28 cellular contexts compared by ENCODE assay signal in the genomic region with DNA sequence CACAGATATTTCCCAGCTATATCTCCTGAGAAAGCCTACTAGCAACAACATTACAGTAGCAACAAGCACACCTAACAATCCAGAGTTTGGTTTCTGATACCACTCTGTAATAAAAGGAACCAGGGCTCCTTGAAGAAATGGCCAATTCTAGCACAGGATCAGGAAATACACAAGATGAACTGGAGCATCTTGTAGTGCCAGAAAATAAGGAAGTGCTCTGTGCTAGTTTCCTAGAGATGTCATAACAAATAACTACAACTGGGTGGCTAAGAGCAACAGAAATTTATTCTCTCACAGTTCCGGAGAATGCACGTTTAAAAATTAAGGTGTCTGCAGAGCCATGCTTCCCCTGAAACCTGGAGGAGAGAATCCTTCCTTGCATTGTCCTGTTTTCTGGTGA.
"Had no signal": no experiment of that assay in that cellular context is flagged by ENCODE, and none has a peak within 500 bp of the region (broad histone marks: within the 10 kb centered on the region; RNA-seq: fewer than 3 reads in every experiment).

No MANE protein-coding gene starts in this region.

- FAIRE-seq: endometrium, frontal cortex had no signal

- H3K27ac Mint-ChIP-seq: activated B cell treated with CpG ODN at 0.5 μM for 24 hours; activated CD8-positive, alpha-beta memory T cell treated with anti-CD3 and anti-CD28 coated beads, Interleukin-2, amount 10 ng/mL, durations not matched to agents 7 days and 5 days; activated CD8-positive, alpha-beta T cell treated with anti-CD3 and anti-CD28 coated beads for 36 hours; activated naive CD4-positive, alpha-beta T cell treated with anti-CD3 and anti-CD28 coated beads for 36 hours; activated naive CD4-positive, alpha-beta T cell treated with anti-CD3 and anti-CD28 coated beads, Interleukin-2, amount 50 U/mL, for 24 hours; activated naive CD8-positive, alpha-beta T cell treated with anti-CD3 and anti-CD28 coated beads for 36 hours; activated naive CD8-positive, alpha-beta T cell treated with anti-CD3 and anti-CD28 coated beads, Interleukin-2, amount 50 U/mL, for 24 hours; activated T-helper 1 cell treated with anti-CD3 and anti-CD28 coated beads, Interleukin-12 subunit alpha, Interleukin-12 subunit beta, Interleukin-2, Interleukin-4 antibody, amounts not matched to agents 30 ng/mL and 10 ng/mL and 1 ng/mL, durations not matched to agents 14 hours and 24 hours and 36 hours; activated T-helper 2 cell treated with anti-CD3 and anti-CD28 coated beads, Interferon-gamma antibody, Interleukin-2, Interleukin-4, amounts not matched to agents 10 μg/mL and 5 μg/mL and 100 μg/mL, durations not matched to agents 14 hours and 24 hours and 36 hours; T-helper 2 cell treated with Interferon-gamma antibody and Interleukin-4, amounts not matched to agents 5 μg/mL and 100 μg/mL, for 36 hours had no signal

- DNase-seq: activated B cell treated with CpG ODN at 0.5 μM for 24 hours; activated CD4-positive, alpha-beta T cell treated with anti-CD3 and anti-CD28 coated beads for 48 hours; activated CD4-positive, alpha-beta T cell treated with anti-CD3 and anti-CD28 coated beads, Interleukin-2, amount 50 U/mL, for 1 hour; activated CD4-positive, alpha-beta T cell treated with anti-CD3 and anti-CD28 coated beads, Interleukin-2, amount 50 U/mL, for 48 hours; activated CD8-positive, alpha-beta memory T cell treated with anti-CD3 and anti-CD28 coated beads, Interleukin-2, amount 10 ng/mL, durations not matched to agents 7 days and 5 days; activated CD8-positive, alpha-beta memory T cell treated with anti-CD3 and anti-CD28 coated beads, Interleukin-2, amount 50 U/mL, for 4 hours; activated CD8-positive, alpha-beta T cell treated with anti-CD3 and anti-CD28 coated beads for 36 hours; activated effector memory CD4-positive, alpha-beta T cell treated with anti-CD3 and anti-CD28 coated beads, Interleukin-2, amount 50 U/mL, for 16 hours; activated naive CD4-positive, alpha-beta T cell treated with anti-CD3 and anti-CD28 coated beads for 36 hours; activated naive CD8-positive, alpha-beta T cell treated with anti-CD3 and anti-CD28 coated beads for 36 hours; activated naive CD8-positive, alpha-beta T cell treated with anti-CD3 and anti-CD28 coated beads, Interleukin-2, amount 50 U/mL, for 24 hours; activated T-cell treated with anti-CD3 and anti-CD28 coated beads, Interleukin-2, amount 50 U/mL, for 1 hour; activated T-cell treated with anti-CD3 and anti-CD28 coated beads, Interleukin-2, amount 50 U/mL, for 48 hours; adrenal gland; aorta; body of pancreas; colonic mucosa; effector CD8-positive, alpha-beta T cell; foreskin fibroblast; heart left ventricle; hypothalamus; T1000 had no signal

- H3K36me3 Mint-ChIP-seq: activated CD8-positive, alpha-beta memory T cell treated with anti-CD3 and anti-CD28 coated beads, Interleukin-2, amount 10 ng/mL, durations not matched to agents 7 days and 5 days; activated naive CD4-positive, alpha-beta T cell treated with anti-CD3 and anti-CD28 coated beads, Interleukin-2, amount 50 U/mL, for 24 hours; activated naive CD8-positive, alpha-beta T cell treated with anti-CD3 and anti-CD28 coated beads for 36 hours had no signal

- H3K4me3 Mint-ChIP-seq: activated B cell treated with CpG ODN at 0.5 μM for 24 hours; activated CD8-positive, alpha-beta memory T cell treated with anti-CD3 and anti-CD28 coated beads, Interleukin-2, amount 10 ng/mL, durations not matched to agents 7 days and 5 days; activated CD8-positive, alpha-beta T cell treated with anti-CD3 and anti-CD28 coated beads for 36 hours; activated naive CD4-positive, alpha-beta T cell treated with anti-CD3 and anti-CD28 coated beads for 36 hours; activated naive CD4-positive, alpha-beta T cell treated with anti-CD3 and anti-CD28 coated beads, Interleukin-2, amount 50 U/mL, for 24 hours; activated naive CD8-positive, alpha-beta T cell treated with anti-CD3 and anti-CD28 coated beads for 36 hours; activated naive CD8-positive, alpha-beta T cell treated with anti-CD3 and anti-CD28 coated beads, Interleukin-2, amount 50 U/mL, for 24 hours; activated T-helper 1 cell treated with anti-CD3 and anti-CD28 coated beads, Interleukin-12 subunit alpha, Interleukin-12 subunit beta, Interleukin-2, Interleukin-4 antibody, amounts not matched to agents 30 ng/mL and 10 ng/mL and 1 ng/mL, durations not matched to agents 14 hours and 24 hours and 36 hours; T-helper 2 cell treated with Interferon-gamma antibody and Interleukin-4, amounts not matched to agents 5 μg/mL and 100 μg/mL, for 36 hours had no signal

- H3K9me3 Mint-ChIP-seq: activated B cell treated with CpG ODN at 0.5 μM for 24 hours; activated CD8-positive, alpha-beta T cell treated with anti-CD3 and anti-CD28 coated beads for 36 hours; activated naive CD4-positive, alpha-beta T cell treated with anti-CD3 and anti-CD28 coated beads for 36 hours; activated naive CD4-positive, alpha-beta T cell treated with anti-CD3 and anti-CD28 coated beads, Interleukin-2, amount 50 U/mL, for 24 hours; activated naive CD8-positive, alpha-beta T cell treated with anti-CD3 and anti-CD28 coated beads for 36 hours; activated naive CD8-positive, alpha-beta T cell treated with anti-CD3 and anti-CD28 coated beads, Interleukin-2, amount 50 U/mL, for 24 hours; activated T-helper 1 cell treated with anti-CD3 and anti-CD28 coated beads, Interleukin-12 subunit alpha, Interleukin-12 subunit beta, Interleukin-2, Interleukin-4 antibody, amounts not matched to agents 30 ng/mL and 10 ng/mL and 1 ng/mL, durations not matched to agents 14 hours and 24 hours and 36 hours; activated T-helper 2 cell treated with anti-CD3 and anti-CD28 coated beads, Interferon-gamma antibody, Interleukin-2, Interleukin-4, amounts not matched to agents 10 μg/mL and 5 μg/mL and 100 μg/mL, durations not matched to agents 14 hours and 24 hours and 36 hours; T-helper 2 cell treated with Interferon-gamma antibody and Interleukin-4, amounts not matched to agents 5 μg/mL and 100 μg/mL, for 36 hours had no signal

- H3K4me1 Mint-ChIP-seq: activated B cell treated with CpG ODN at 0.5 μM for 24 hours; activated CD8-positive, alpha-beta memory T cell treated with anti-CD3 and anti-CD28 coated beads, Interleukin-2, amount 10 ng/mL, durations not matched to agents 7 days and 5 days; activated naive CD4-positive, alpha-beta T cell treated with anti-CD3 and anti-CD28 coated beads, Interleukin-2, amount 50 U/mL, for 24 hours; activated naive CD8-positive, alpha-beta T cell treated with anti-CD3 and anti-CD28 coated beads for 36 hours; activated naive CD8-positive, alpha-beta T cell treated with anti-CD3 and anti-CD28 coated beads, Interleukin-2, amount 50 U/mL, for 24 hours had no signal
